In genomic region chr11:60924906-60925684, GRCh38 we compare ENCODE assay signal across 8 cellular contexts. TPM values are rescaled to one million over a fixed set of nuclear protein-coding genes. Genes with fewer than 3 reads are reported as not detected.
DNase-seq lines count a peak whose midpoint lies in the region; ATAC-seq lines count a peak whose summit lies in the region.

No MANE protein-coding gene starts in this region.

- peak overlapping the region; percentile 72 for H3K4me3 ChIP-seq in iPS-11a (ENCODE audit: low read depth, low read length)

- ATAC-seq in stimulated activated naive CD8-positive, alpha-beta T cell treated with anti-CD3 and anti-CD28 coated beads, Interleukin-15, Interleukin-2, amounts not matched to agents 100 U/mL and 50 U/mL, for 24 hours, result no peak
- ATAC-seq in activated CD8-positive, alpha-beta T cell treated with anti-CD3 and anti-CD28 coated beads, Interleukin-2, amount 10 ng/mL, durations not matched to agents 7 days and 5 days, result peak; percentile 29
- peak; percentile 6 for ATAC-seq in stimulated activated effector memory CD8-positive, alpha-beta T cell treated with anti-CD3 and anti-CD28 coated beads, Interleukin-12 subunit alpha, Interleukin-12 subunit beta, amount 100 ng/mL, for 72 hours

- H3K4me1 Mint-ChIP-seq in stimulated activated naive CD8-positive, alpha-beta T cell treated with anti-CD3 and anti-CD28 coated beads, Interleukin-15, Interleukin-2, amounts not matched to agents 100 ng/mL and 50 ng/mL, for 24 hours (ENCODE audit: low read depth), result peaks cover 22% of the 10 kb centered on the region
- H3K4me1 Mint-ChIP-seq in activated CD8-positive, alpha-beta T cell treated with anti-CD3 and anti-CD28 coated beads, Interleukin-2, amount 10 ng/mL, durations not matched to agents 7 days and 5 days (ENCODE audit: low read depth), result peaks cover 13% of the 10 kb centered on the region
- H3K4me1 Mint-ChIP-seq in stimulated activated effector memory CD8-positive, alpha-beta T cell treated with anti-CD3 and anti-CD28 coated beads, Interleukin-12 subunit alpha, Interleukin-12 subunit beta, amount 100 ng/mL, for 72 hours, result peaks cover 36% of the 10 kb centered on the region

- no peak overlapping the region for H3K27ac Mint-ChIP-seq in stimulated activated naive CD8-positive, alpha-beta T cell treated with anti-CD3 and anti-CD28 coated beads, Interleukin-15, Interleukin-2, amounts not matched to agents 100 ng/mL and 50 ng/mL, for 24 hours
- no peak overlapping the region for H3K27ac Mint-ChIP-seq in activated CD8-positive, alpha-beta T cell treated with anti-CD3 and anti-CD28 coated beads, Interleukin-2, amount 10 ng/mL, durations not matched to agents 7 days and 5 days
- H3K27ac Mint-ChIP-seq in stimulated activated effector memory CD8-positive, alpha-beta T cell treated with anti-CD3 and anti-CD28 coated beads, Interleukin-12 subunit alpha, Interleukin-12 subunit beta, amount 100 ng/mL, for 72 hours, result no peak overlapping the region

- peaks cover 34% of the 10 kb centered on the region for H3K36me3 Mint-ChIP-seq in stimulated activated naive CD8-positive, alpha-beta T cell treated with anti-CD3 and anti-CD28 coated beads, Interleukin-15, Interleukin-2, amounts not matched to agents 100 ng/mL and 50 ng/mL, for 24 hours (ENCODE audit: low read depth)
- H3K36me3 Mint-ChIP-seq in activated CD8-positive, alpha-beta T cell treated with anti-CD3 and anti-CD28 coated beads, Interleukin-2, amount 10 ng/mL, durations not matched to agents 7 days and 5 days (ENCODE audit: low read depth), result peaks cover 33% of the 10 kb centered on the region
- H3K36me3 Mint-ChIP-seq in stimulated activated effector memory CD8-positive, alpha-beta T cell treated with anti-CD3 and anti-CD28 coated beads, Interleukin-12 subunit alpha, Interleukin-12 subunit beta, amount 100 ng/mL, for 72 hours, result peaks cover 36% of the 10 kb centered on the region

- CTCF ChIA-PET in activated CD8-positive, alpha-beta T cell treated with anti-CD3 and anti-CD28 coated beads, Interleukin-2, amount 10 ng/mL, durations not matched to agents 7 days and 5 days (lab: Charles Lee), result no interaction called here

- peaks cover 15% of the 10 kb centered on the region for H3K27me3 Mint-ChIP-seq in stimulated activated naive CD8-positive, alpha-beta T cell treated with anti-CD3 and anti-CD28 coated beads, Interleukin-15, Interleukin-2, amounts not matched to agents 100 ng/mL and 50 ng/mL, for 24 hours
- peaks cover 29% of the 10 kb centered on the region for H3K27me3 Mint-ChIP-seq in activated CD8-positive, alpha-beta T cell treated with anti-CD3 and anti-CD28 coated beads, Interleukin-2, amount 10 ng/mL, durations not matched to agents 7 days and 5 days (ENCODE audit: low read depth)

- no peak for DNase-seq in stimulated activated naive CD8-positive, alpha-beta T cell treated with anti-CD3 and anti-CD28 coated beads, Interleukin-15, Interleukin-2, amounts not matched to agents 100 U/mL and 50 U/mL, for 24 hours
- DNase-seq in activated CD8-positive, alpha-beta T cell treated with anti-CD3 and anti-CD28 coated beads, Interleukin-2, amount 10 ng/mL, durations not matched to agents 7 days and 5 days, result no peak
- DNase-seq in stimulated activated effector memory CD8-positive, alpha-beta T cell treated with anti-CD3 and anti-CD28 coated beads, Interleukin-12 subunit alpha, Interleukin-12 subunit beta, amount 100 ng/mL, for 72 hours (ENCODE audit: low spot score in 2 of 2), result no peak
- DNase-seq in stimulated activated naive CD4-positive, alpha-beta T cell (lab: John Stamatoyannopoulos, UW), result no peak
- DNase-seq in HPDE6-E6E7 (ENCODE audit: extremely low spot score) (no peak), midbrain (lab: John Stamatoyannopoulos, UW) (no peak)

- POLR2A ChIA-PET in activated CD8-positive, alpha-beta T cell treated with anti-CD3 and anti-CD28 coated beads, Interleukin-2, amount 10 ng/mL, durations not matched to agents 7 days and 5 days (lab: Charles Lee), result no interaction called here

- H3K4me3 Mint-ChIP-seq in stimulated activated naive CD8-positive, alpha-beta T cell treated with anti-CD3 and anti-CD28 coated beads, Interleukin-15, Interleukin-2, amounts not matched to agents 100 ng/mL and 50 ng/mL, for 24 hours, result peak overlapping the region; percentile 57
- H3K4me3 Mint-ChIP-seq in activated CD8-positive, alpha-beta T cell treated with anti-CD3 and anti-CD28 coated beads, Interleukin-2, amount 10 ng/mL, durations not matched to agents 7 days and 5 days, result peak overlapping the region; percentile 34
- H3K4me3 Mint-ChIP-seq in stimulated activated effector memory CD8-positive, alpha-beta T cell treated with anti-CD3 and anti-CD28 coated beads, Interleukin-12 subunit alpha, Interleukin-12 subunit beta, amount 100 ng/mL, for 72 hours, result peak overlapping the region; percentile 61

- H3K9me3 Mint-ChIP-seq in stimulated activated naive CD8-positive, alpha-beta T cell treated with anti-CD3 and anti-CD28 coated beads, Interleukin-15, Interleukin-2, amounts not matched to agents 100 ng/mL and 50 ng/mL, for 24 hours, result no peaks in the 10 kb centered on the region
- no peaks in the 10 kb centered on the region for H3K9me3 Mint-ChIP-seq in activated CD8-positive, alpha-beta T cell treated with anti-CD3 and anti-CD28 coated beads, Interleukin-2, amount 10 ng/mL, durations not matched to agents 7 days and 5 days (ENCODE audit: insufficient read depth)
- no peaks in the 10 kb centered on the region for H3K9me3 Mint-ChIP-seq in stimulated activated effector memory CD8-positive, alpha-beta T cell treated with anti-CD3 and anti-CD28 coated beads, Interleukin-12 subunit alpha, Interleukin-12 subunit beta, amount 100 ng/mL, for 72 hours

RNA-seq across cellular contexts. Expression of gene TMEM132A, which starts 0.8 kb away (rescaled TPM):
- under 1 TPM; 0.37 to 0.47 TPM for total RNA-seq in activated CD8-positive, alpha-beta T cell treated with anti-CD3 and anti-CD28 coated beads, Interleukin-2, amount 10 ng/mL, durations not matched to agents 7 days and 5 days

RNA-seq across cellular contexts. Expression of gene TMEM109, which starts 11.1 kb away (rescaled TPM):
- total RNA-seq in activated CD8-positive, alpha-beta T cell treated with anti-CD3 and anti-CD28 coated beads, Interleukin-2, amount 10 ng/mL, durations not matched to agents 7 days and 5 days, result 100 to 1,000 TPM; 136 to 139 TPM

RNA-seq across cellular contexts. Expression of gene PRPF19, which starts 18.7 kb away (rescaled TPM):
- 100 to 1,000 TPM; 161 TPM for total RNA-seq in activated CD8-positive, alpha-beta T cell treated with anti-CD3 and anti-CD28 coated beads, Interleukin-2, amount 10 ng/mL, durations not matched to agents 7 days and 5 days

RNA-seq across cellular contexts. Expression of gene SLC15A3, which starts 26.9 kb away (rescaled TPM):
- total RNA-seq in activated CD8-positive, alpha-beta T cell treated with anti-CD3 and anti-CD28 coated beads, Interleukin-2, amount 10 ng/mL, durations not matched to agents 7 days and 5 days, result 1 to 10 TPM; 2.0 to 2.2 TPM

RNA-seq across cellular contexts. Expression of gene CD6, which starts 46.4 kb away (rescaled TPM):
- 100 to 1,000 TPM; 214 to 222 TPM for total RNA-seq in activated CD8-positive, alpha-beta T cell treated with anti-CD3 and anti-CD28 coated beads, Interleukin-2, amount 10 ng/mL, durations not matched to agents 7 days and 5 days
